In genomic region chr3:66298591-66298990, GRCh38 we compare ENCODE assay signal across 18 cellular contexts.
DNase-seq lines count a peak whose midpoint lies in the region; ATAC-seq and TF ChIP-seq lines count a peak whose summit lies in the region.
"Had no signal": no experiment of that assay in that cellular context is flagged by ENCODE, and none has a peak within 500 bp of the region (broad histone marks: within the 10 kb centered on the region; RNA-seq: fewer than 3 reads in every experiment).

No MANE protein-coding gene starts in this region.

- H3K27ac Mint-ChIP-seq in activated CD8-positive, alpha-beta T cell treated with anti-CD3 and anti-CD28 coated beads for 36 hours = peak overlapping the region; percentile 74
- H3K27ac Mint-ChIP-seq in activated CD8-positive, alpha-beta T cell treated with anti-CD3 and anti-CD28 coated beads, Interleukin-2, amount 10 ng/mL, durations not matched to agents 7 days and 5 days = no peak overlapping the region
- peak overlapping the region in 3 of 5 experiments; percentile 54 to 89 (median 88) for H3K27ac Mint-ChIP-seq in brain
- H3K27ac Mint-ChIP-seq: activated B cell treated with CpG ODN at 0.5 μM for 24 hours had no signal

- H3K36me3 Mint-ChIP-seq in activated CD8-positive, alpha-beta T cell treated with anti-CD3 and anti-CD28 coated beads for 36 hours (ENCODE audit: low read depth) = peaks cover 13% of the 10 kb centered on the region
- peaks cover 14% of the 10 kb centered on the region for H3K36me3 Mint-ChIP-seq in activated CD8-positive, alpha-beta T cell treated with anti-CD3 and anti-CD28 coated beads, Interleukin-2, amount 10 ng/mL, durations not matched to agents 7 days and 5 days (ENCODE audit: low read depth)
- no peaks in the 10 kb centered on the region for H3K36me3 Mint-ChIP-seq in brain

- no peak overlapping the region for H3K9ac ChIP-seq in Karpas-422 (ENCODE audit: low read length)
- H3K9ac ChIP-seq in neural cell (ENCODE audit: low read length) = no peak overlapping the region

- H3F3A ChIP-seq in neural cell (ENCODE audit: insufficient read depth, low read length, poor library complexity, severe bottlenecking) = no peaks in the 10 kb centered on the region

- TF ChIP-seq CTCF in activated CD8-positive, alpha-beta T cell treated with anti-CD3 and anti-CD28 coated beads for 36 hours (IDR thresholded peaks at IDR 0.05) = no peak
- TF ChIP-seq CTCF in brain (conservative IDR thresholded peaks at IDR 0.05) (no peak), neural cell (IDR thresholded peaks at IDR 0.05; ENCODE audit: poor library complexity, severe bottlenecking) (no peak)

- no peaks in the 10 kb centered on the region for H3K27me3 ChIP-seq in Karpas-422 (ENCODE audit: low read length)
- no peaks in the 10 kb centered on the region for H3K27me3 ChIP-seq in neural cell (ENCODE audit: insufficient read depth, low read depth, low read length)
- H3K27me3 ChIP-seq: right atrium auricular region had no signal

- no peak overlapping the region for H3K27ac ChIP-seq in Karpas-422 (ENCODE audit: low read length)
- H3K27ac ChIP-seq in neural cell (ENCODE audit: low read length) = no peak overlapping the region
- H3K27ac ChIP-seq: A549, right atrium auricular region had no signal

- H3K4me3 ChIP-seq in Karpas-422 (ENCODE audit: low read length) = no peak overlapping the region
- no peak overlapping the region for H3K4me3 ChIP-seq in neural cell (ENCODE audit: low read length)
- H3K4me3 ChIP-seq: A549, right atrium auricular region had no signal

- intact Hi-C loops in activated CD8-positive, alpha-beta T cell treated with anti-CD3 and anti-CD28 coated beads for 36 hours (cut with micrococcal nuclease) = no loop called here

- no peak for DNase-seq in activated CD8-positive, alpha-beta T cell treated with anti-CD3 and anti-CD28 coated beads for 36 hours
- no peak for DNase-seq in activated CD8-positive, alpha-beta T cell treated with anti-CD3 and anti-CD28 coated beads, Interleukin-2, amount 10 ng/mL, durations not matched to agents 7 days and 5 days
- DNase-seq in Karpas-422 = peak; percentile 36
- DNase-seq in left lobe of liver (ENCODE audit: low spot score) = no peak
- DNase-seq: activated B cell treated with CpG ODN at 0.5 μM for 24 hours; C1 segment of cervical spinal cord; central memory CD4-positive, alpha-beta T cell; DMS79 treated with DMSO at 0.1 percent for 48 hours; effector memory CD4-positive, alpha-beta T cell; NCI-H1694 treated with DMSO at 0.1 percent for 48 hours; NCI-H446; Right ventricle myocardium superior had no signal

- no peaks in the 10 kb centered on the region for H3K9me3 Mint-ChIP-seq in activated CD8-positive, alpha-beta T cell treated with anti-CD3 and anti-CD28 coated beads for 36 hours
- no peaks in the 10 kb centered on the region for H3K9me3 Mint-ChIP-seq in activated CD8-positive, alpha-beta T cell treated with anti-CD3 and anti-CD28 coated beads, Interleukin-2, amount 10 ng/mL, durations not matched to agents 7 days and 5 days (ENCODE audit: insufficient read depth)
- H3K9me3 Mint-ChIP-seq in brain = no peaks in the 10 kb centered on the region
- H3K9me3 Mint-ChIP-seq: activated B cell treated with CpG ODN at 0.5 μM for 24 hours had no signal

- no peak overlapping the region for H3K4me3 Mint-ChIP-seq in activated CD8-positive, alpha-beta T cell treated with anti-CD3 and anti-CD28 coated beads for 36 hours
- H3K4me3 Mint-ChIP-seq in activated CD8-positive, alpha-beta T cell treated with anti-CD3 and anti-CD28 coated beads, Interleukin-2, amount 10 ng/mL, durations not matched to agents 7 days and 5 days = no peak overlapping the region
- peak overlapping the region in 1 of 5 experiments; percentile 3 for H3K4me3 Mint-ChIP-seq in brain
- H3K4me3 Mint-ChIP-seq: activated B cell treated with CpG ODN at 0.5 μM for 24 hours had no signal

- TF ChIP-seq RAD21 in neural cell (conservative IDR thresholded peaks at IDR 0.05) = no peak

- H3K9me2 ChIP-seq in Karpas-422 (replicated peaks; ENCODE audit: insufficient read depth, low read length) (no peaks in the 10 kb centered on the region), neural cell (ENCODE audit: insufficient read depth, low read length) (no peaks in the 10 kb centered on the region)

- H3K4me2 ChIP-seq in Karpas-422 (ENCODE audit: low read depth, low read length, poor library complexity, severe bottlenecking) (no peak overlapping the region), neural cell (ENCODE audit: low read length) (no peak overlapping the region)
- H3K4me2 ChIP-seq: A549 had no signal

- H3K79me2 ChIP-seq in Karpas-422 (ENCODE audit: low read length) (peaks cover 2% of the 10 kb centered on the region; the same call in 1 of the 2 replicates), neural cell (replicated peaks; ENCODE audit: insufficient read depth, low read length) (no peaks in the 10 kb centered on the region)

- TF ChIP-seq EP300 in neural cell (conservative IDR thresholded peaks at IDR 0.05; ENCODE audit: poor library complexity, severe bottlenecking) = peak; percentile 78

- no peaks in the 10 kb centered on the region for H3K27me3 Mint-ChIP-seq in activated CD8-positive, alpha-beta T cell treated with anti-CD3 and anti-CD28 coated beads for 36 hours
- no peaks in the 10 kb centered on the region for H3K27me3 Mint-ChIP-seq in activated CD8-positive, alpha-beta T cell treated with anti-CD3 and anti-CD28 coated beads, Interleukin-2, amount 10 ng/mL, durations not matched to agents 7 days and 5 days (ENCODE audit: low read depth)
- H3K27me3 Mint-ChIP-seq in brain = no peaks in the 10 kb centered on the region
- H3K27me3 Mint-ChIP-seq: activated B cell treated with CpG ODN at 0.5 μM for 24 hours had no signal

- H2AFZ ChIP-seq in Karpas-422 (ENCODE audit: low read length) (no peak overlapping the region), neural cell (ENCODE audit: low read depth, low read length) (no peak overlapping the region)

- H3K9me3 ChIP-seq in Karpas-422 (ENCODE audit: low read length) (no peaks in the 10 kb centered on the region), neural cell (ENCODE audit: low read length) (no peaks in the 10 kb centered on the region)
- H3K9me3 ChIP-seq: A549, right atrium auricular region had no signal

- H3K4me1 ChIP-seq in Karpas-422 (ENCODE audit: low read length) = peaks cover 17% of the 10 kb centered on the region
- H3K4me1 ChIP-seq: A549 had no signal

- peaks cover 54% of the 10 kb centered on the region for H3K4me1 Mint-ChIP-seq in activated CD8-positive, alpha-beta T cell treated with anti-CD3 and anti-CD28 coated beads for 36 hours (ENCODE audit: low read depth)
- peaks cover 39% of the 10 kb centered on the region for H3K4me1 Mint-ChIP-seq in activated CD8-positive, alpha-beta T cell treated with anti-CD3 and anti-CD28 coated beads, Interleukin-2, amount 10 ng/mL, durations not matched to agents 7 days and 5 days (ENCODE audit: low read depth)
- peaks cover 65% of the 10 kb centered on the region for H3K4me1 Mint-ChIP-seq in brain

- H3K36me3 ChIP-seq in Karpas-422 (ENCODE audit: insufficient read depth, low read length) (no peaks in the 10 kb centered on the region), neural cell (ENCODE audit: insufficient read depth, low read length) (no peaks in the 10 kb centered on the region)
- H3K36me3 ChIP-seq: right atrium auricular region had no signal

- ATAC-seq in activated CD8-positive, alpha-beta T cell treated with anti-CD3 and anti-CD28 coated beads for 36 hours = no peak
- ATAC-seq in activated CD8-positive, alpha-beta T cell treated with anti-CD3 and anti-CD28 coated beads, Interleukin-2, amount 10 ng/mL, durations not matched to agents 7 days and 5 days = no peak
- no peak for ATAC-seq in GM18498 (IDR thresholded peaks at IDR 0.05; ENCODE audit: unreplicated experiment)
- no peak for ATAC-seq in left lobe of liver
- no peak for ATAC-seq in HG03196 (IDR thresholded peaks at IDR 0.05; ENCODE audit: unreplicated experiment)
- ATAC-seq: A549 had no signal

- POLR2A ChIA-PET in activated CD8-positive, alpha-beta T cell treated with anti-CD3 and anti-CD28 coated beads for 36 hours (lab: Charles Lee) = no interaction called here
- POLR2A ChIA-PET in activated CD8-positive, alpha-beta T cell treated with anti-CD3 and anti-CD28 coated beads, Interleukin-2, amount 10 ng/mL, durations not matched to agents 7 days and 5 days (lab: Charles Lee) = no interaction called here

- CTCF ChIA-PET in activated CD8-positive, alpha-beta T cell treated with anti-CD3 and anti-CD28 coated beads for 36 hours (lab: Charles Lee) = interaction anchor here (1.1 to 3.2 kb wide), 3 partner anchors 12 to 79 kb away, joined by 3 to 9 read pairs (median 8); no protein-coding TSS in a partner anchor
- CTCF ChIA-PET in activated CD8-positive, alpha-beta T cell treated with anti-CD3 and anti-CD28 coated beads, Interleukin-2, amount 10 ng/mL, durations not matched to agents 7 days and 5 days (lab: Charles Lee) = interaction anchor here (1.3 to 1.5 kb wide), 3 partner anchors 20 to 110 kb away, joined by 3 read pairs; no protein-coding TSS in a partner anchor

- peaks cover 23% of the 10 kb centered on the region for H4K20me1 ChIP-seq in Karpas-422 (ENCODE audit: insufficient read depth, low read depth, low read length)
- no peaks in the 10 kb centered on the region for H4K20me1 ChIP-seq in neural cell (ENCODE audit: insufficient read depth)

TF ChIP-seq in neural cell, 6 proteins besides CTCF, POLR2A, EP300 and RAD21 (continues in another document):
- TF ChIP-seq POLR2AphosphoS5 (IDR thresholded peaks at IDR 0.05) = peak; percentile 63
- no peak for TF ChIP-seq REST (IDR thresholded peaks at IDR 0.05; ENCODE audit: borderline replicate concordance)
